Comparison of ENCODE assay signal across 1 cellular context in the genomic region with DNA sequence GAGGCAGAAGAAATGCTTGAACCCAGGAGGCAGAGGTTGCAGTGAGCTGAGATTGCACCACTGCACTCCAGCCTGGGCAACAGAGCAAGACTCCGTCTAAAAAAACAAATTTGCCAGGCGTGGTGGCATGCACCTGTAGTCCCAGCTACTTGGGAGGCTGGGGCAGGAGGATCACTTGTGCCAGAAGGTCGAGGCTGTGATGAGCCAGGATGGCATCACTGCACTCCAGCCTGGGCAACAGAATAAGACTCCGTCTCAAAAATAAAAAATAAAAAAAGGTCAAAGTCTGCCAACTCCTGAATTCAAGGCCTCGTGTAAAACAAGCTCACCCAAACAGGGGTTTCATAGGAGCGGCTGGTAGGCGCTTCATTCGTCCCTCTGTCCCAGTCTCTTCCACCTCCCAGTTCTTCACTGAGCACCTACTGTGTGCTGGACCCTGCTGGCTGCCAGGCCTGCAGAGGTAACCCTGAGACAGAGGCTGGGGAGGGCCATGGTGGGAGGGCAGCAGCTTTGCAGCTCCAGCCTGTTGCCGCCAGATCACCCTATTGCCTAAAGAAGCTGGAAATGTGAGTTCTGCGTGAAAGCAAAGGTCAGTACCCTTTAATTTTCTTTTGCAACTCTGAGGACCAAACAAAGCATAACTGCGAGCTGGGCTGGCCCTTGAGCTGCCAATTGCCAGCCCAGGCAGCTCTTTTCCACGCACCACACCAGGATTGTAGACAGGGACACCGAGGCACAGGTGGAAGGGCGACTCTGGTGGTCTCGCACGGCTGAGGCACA.
TF ChIP-seq lines count a peak whose summit lies in the region.

No MANE protein-coding gene starts in this region.

TF ChIP-seq in HepG2, 621 proteins besides CTCF, POLR2A, EP300 and RAD21 (continued from another document):
- TF ChIP-seq ZNF280B (CRISPR knock-in tag; IDR thresholded peaks at IDR 0.05; ENCODE audit: borderline replicate concordance) = no peak
- TF ChIP-seq ZIK1 (CRISPR knock-in tag; IDR thresholded peaks at IDR 0.05; ENCODE audit: borderline replicate concordance, low read depth) = no peak
- TF ChIP-seq, protein P1, sequence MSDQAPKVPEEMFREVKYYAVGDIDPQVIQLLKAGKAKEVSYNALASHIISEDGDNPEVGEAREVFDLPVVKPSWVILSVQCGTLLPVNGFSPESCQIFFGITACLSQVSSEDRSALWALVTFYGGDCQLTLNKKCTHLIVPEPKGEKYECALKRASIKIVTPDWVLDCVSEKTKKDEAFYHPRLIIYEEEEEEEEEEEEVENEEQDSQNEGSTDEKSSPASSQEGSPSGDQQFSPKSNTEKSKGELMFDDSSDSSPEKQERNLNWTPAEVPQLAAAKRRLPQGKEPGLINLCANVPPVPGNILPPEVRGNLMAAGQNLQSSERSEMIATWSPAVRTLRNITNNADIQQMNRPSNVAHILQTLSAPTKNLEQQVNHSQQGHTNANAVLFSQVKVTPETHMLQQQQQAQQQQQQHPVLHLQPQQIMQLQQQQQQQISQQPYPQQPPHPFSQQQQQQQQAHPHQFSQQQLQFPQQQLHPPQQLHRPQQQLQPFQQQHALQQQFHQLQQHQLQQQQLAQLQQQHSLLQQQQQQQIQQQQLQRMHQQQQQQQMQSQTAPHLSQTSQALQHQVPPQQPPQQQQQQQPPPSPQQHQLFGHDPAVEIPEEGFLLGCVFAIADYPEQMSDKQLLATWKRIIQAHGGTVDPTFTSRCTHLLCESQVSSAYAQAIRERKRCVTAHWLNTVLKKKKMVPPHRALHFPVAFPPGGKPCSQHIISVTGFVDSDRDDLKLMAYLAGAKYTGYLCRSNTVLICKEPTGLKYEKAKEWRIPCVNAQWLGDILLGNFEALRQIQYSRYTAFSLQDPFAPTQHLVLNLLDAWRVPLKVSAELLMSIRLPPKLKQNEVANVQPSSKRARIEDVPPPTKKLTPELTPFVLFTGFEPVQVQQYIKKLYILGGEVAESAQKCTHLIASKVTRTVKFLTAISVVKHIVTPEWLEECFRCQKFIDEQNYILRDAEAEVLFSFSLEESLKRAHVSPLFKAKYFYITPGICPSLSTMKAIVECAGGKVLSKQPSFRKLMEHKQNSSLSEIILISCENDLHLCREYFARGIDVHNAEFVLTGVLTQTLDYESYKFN (CRISPR knock-in tag; conservative IDR thresholded peaks at IDR 0.05) = peak; percentile 72
- 0 out of 2 replicates have a peak, but pooled peaks have one; percentile 24 for TF ChIP-seq KDM5B (CRISPR knock-in tag; IDR thresholded peaks at IDR 0.05; ENCODE audit: borderline replicate concordance)
- no peak for TF ChIP-seq MXI1 (IDR thresholded peaks at IDR 0.05; ENCODE audit: borderline replicate concordance, low read depth, low read length)
- peak; percentile 51; the same call in 1 of the 2 replicates for TF ChIP-seq ZFP82 (CRISPR knock-in tag; IDR thresholded peaks at IDR 0.05; ENCODE audit: borderline replicate concordance)
